8 cellular contexts compared by ENCODE assay signal in the genomic region with DNA sequence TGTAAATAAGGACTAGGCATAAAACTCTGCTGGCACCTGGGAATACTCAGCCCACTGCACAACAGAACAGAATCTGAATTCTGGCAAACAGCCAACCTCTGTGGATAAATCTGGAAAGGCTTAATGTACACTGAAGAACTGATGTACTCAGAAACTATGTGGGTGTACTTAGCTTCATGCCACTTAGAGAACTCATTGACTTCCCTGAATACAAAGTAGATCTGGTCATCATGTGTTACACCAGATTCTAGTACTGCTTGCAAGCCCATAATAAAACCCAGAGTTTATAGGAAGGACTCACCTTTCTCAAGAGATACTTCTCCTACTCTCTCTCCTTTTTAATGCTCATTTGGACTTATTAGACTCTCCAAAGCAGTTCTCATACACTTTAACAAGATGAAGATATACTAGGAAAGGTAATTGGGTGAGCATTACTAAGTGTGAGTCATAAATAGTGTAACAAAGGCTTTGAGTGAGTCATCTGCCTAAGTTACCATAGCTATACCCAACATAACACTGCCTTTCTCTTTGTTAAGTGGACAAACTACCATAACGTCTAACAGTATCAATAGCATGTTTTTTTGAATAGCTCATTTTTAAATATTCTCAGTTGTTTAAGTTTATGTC.
DNase-seq lines count a peak whose midpoint lies in the region; ATAC-seq and TF ChIP-seq lines count a peak whose summit lies in the region.

No MANE protein-coding gene starts in this region.

- H3K4me1 Mint-ChIP-seq in natural killer cell treated with Interleukin-12 subunit alpha and Interleukin-12 subunit beta and Interleukin-15 and Interleukin-18, amount 100 ng/mL, for 72 hours (ENCODE audit: low read depth in 2 of 2) = peaks cover 0 to 5% of the 10 kb centered on the region in 2 donors
- no peaks in the 10 kb centered on the region for H3K4me1 Mint-ChIP-seq in stimulated activated memory B cell treated with anti-CD40 and anti-IgM and Interleukin-4, amounts not matched to agents 10 μg/mL and 1 μg/mL and 100 μg/mL, for 72 hours

- H3K27me3 Mint-ChIP-seq in natural killer cell treated with Interleukin-12 subunit alpha and Interleukin-12 subunit beta and Interleukin-15 and Interleukin-18, amount 100 ng/mL, for 72 hours = peaks cover 7 to 11% of the 10 kb centered on the region in 2 donors
- H3K27me3 Mint-ChIP-seq in stimulated activated memory B cell treated with anti-CD40 and anti-IgM and Interleukin-4, amounts not matched to agents 10 μg/mL and 1 μg/mL and 100 μg/mL, for 72 hours = peaks cover 7% of the 10 kb centered on the region

- no peak overlapping the region for H3K4me3 Mint-ChIP-seq in natural killer cell treated with Interleukin-12 subunit alpha and Interleukin-12 subunit beta and Interleukin-15 and Interleukin-18, amount 100 ng/mL, for 72 hours
- no peak overlapping the region for H3K4me3 Mint-ChIP-seq in stimulated activated memory B cell treated with anti-CD40 and anti-IgM and Interleukin-4, amounts not matched to agents 10 μg/mL and 1 μg/mL and 100 μg/mL, for 72 hours

- H3K36me3 ChIP-seq in brain microvascular endothelial cell (replicated peaks) = no peaks in the 10 kb centered on the region

- no peaks in the 10 kb centered on the region for H3K9me3 Mint-ChIP-seq in natural killer cell treated with Interleukin-12 subunit alpha and Interleukin-12 subunit beta and Interleukin-15 and Interleukin-18, amount 100 ng/mL, for 72 hours
- H3K9me3 Mint-ChIP-seq in stimulated activated memory B cell treated with anti-CD40 and anti-IgM and Interleukin-4, amounts not matched to agents 10 μg/mL and 1 μg/mL and 100 μg/mL, for 72 hours = peaks cover 3% of the 10 kb centered on the region

- no peaks in the 10 kb centered on the region for H3K27me3 ChIP-seq in brain microvascular endothelial cell (replicated peaks)

- no peak for TF ChIP-seq CTCF in brain microvascular endothelial cell (IDR thresholded peaks at IDR 0.05; ENCODE audit: low read depth, low read length, missing control alignments)

- no peaks in the 10 kb centered on the region for H3K36me3 Mint-ChIP-seq in natural killer cell treated with Interleukin-12 subunit alpha and Interleukin-12 subunit beta and Interleukin-15 and Interleukin-18, amount 100 ng/mL, for 72 hours
- no peaks in the 10 kb centered on the region for H3K36me3 Mint-ChIP-seq in stimulated activated memory B cell treated with anti-CD40 and anti-IgM and Interleukin-4, amounts not matched to agents 10 μg/mL and 1 μg/mL and 100 μg/mL, for 72 hours

- no peak overlapping the region for H3K4me3 ChIP-seq in brain microvascular endothelial cell (ENCODE audit: low read depth, low read length)

- peak; percentile 97 for DNase-seq in DMS53 treated with DMSO at 0.1 percent for 48 hours (lab: John Stamatoyannopoulos, UW; ENCODE audit: unreplicated experiment)
- peak; percentile 45 for DNase-seq in NCI-H2107 (lab: John Stamatoyannopoulos, UW)
- DNase-seq in brain microvascular endothelial cell = peak; percentile 80
- no peak for DNase-seq in natural killer cell treated with Interleukin-12 subunit alpha and Interleukin-12 subunit beta and Interleukin-15 and Interleukin-18, amount 100 ng/mL, for 72 hours (ENCODE audit: low spot score)
- no peak for DNase-seq in stimulated activated CD8-positive, alpha-beta memory T cell treated with anti-CD3 and anti-CD28 coated beads, Interleukin-4, amount 100 ng/mL, for 48 hours
- no peak for DNase-seq in SKM-1 (lab: John Stamatoyannopoulos, UW; ENCODE audit: unreplicated experiment)

- in situ Hi-C loops in brain microvascular endothelial cell (cut with HindIII; ENCODE audit: low pct_ligation_motif_present, low sequenced_read_pairs) = no loop called here

- peak overlapping the region; percentile 79 for H3K27ac ChIP-seq in brain microvascular endothelial cell

- ATAC-seq in HG02588 (IDR thresholded peaks at IDR 0.05; ENCODE audit: unreplicated experiment) = peak; percentile 70
- ATAC-seq in natural killer cell treated with Interleukin-12 subunit alpha and Interleukin-12 subunit beta and Interleukin-15 and Interleukin-18, amount 100 ng/mL, for 72 hours = peak; percentile 67 to 86
- ATAC-seq in stimulated activated memory B cell treated with anti-CD40 and anti-IgM and Interleukin-4, amounts not matched to agents 10 μg/mL and 1 μg/mL and 100 μg/mL, for 72 hours = no peak

- H3K27ac Mint-ChIP-seq in natural killer cell treated with Interleukin-12 subunit alpha and Interleukin-12 subunit beta and Interleukin-15 and Interleukin-18, amount 100 ng/mL, for 72 hours = no peak overlapping the region
- no peak overlapping the region for H3K27ac Mint-ChIP-seq in stimulated activated memory B cell treated with anti-CD40 and anti-IgM and Interleukin-4, amounts not matched to agents 10 μg/mL and 1 μg/mL and 100 μg/mL, for 72 hours

Comparison
In these comparisons a context has a peak if more than half of its experiments do, and no peak if none do; other contexts are left out.
1. DNase-seq: peak in DMS53 treated with DMSO at 0.1 percent for 48 hours (single experiment), NCI-H2107 (single experiment) and brain microvascular endothelial cell (single experiment); none in natural killer cell treated with Interleukin-12 subunit alpha and Interleukin-12 subunit beta and Interleukin-15 and Interleukin-18, amount 100 ng/mL, for 72 hours (single experiment), stimulated activated CD8-positive, alpha-beta memory T cell treated with anti-CD3 and anti-CD28 coated beads, Interleukin-4, amount 100 ng/mL, for 48 hours (single experiment) and SKM-1 (single experiment).